ENCODE assay signal across 9 cellular contexts in genomic region chr5:60687927-60688720, GRCh38. TPM values are rescaled to one million over a fixed set of nuclear protein-coding genes. Genes with fewer than 3 reads are reported as not detected.
DNase-seq lines count a peak whose midpoint lies in the region; ATAC-seq, FAIRE-seq and TF ChIP-seq lines count a peak whose summit lies in the region.
"Had no signal": no experiment of that assay in that cellular context is flagged by ENCODE, and none has a peak within 500 bp of the region (broad histone marks: within the 10 kb centered on the region; RNA-seq: fewer than 3 reads in every experiment).

No MANE protein-coding gene starts in this region.

- TF ChIP-seq CTCF in DND-41 (IDR thresholded peaks at IDR 0.05; ENCODE audit: borderline replicate concordance, extremely low read depth, low read length, poor library complexity, severe bottlenecking) (peak; percentile 6), keratinocyte (optimal IDR thresholded peaks at IDR 0.05 in 1 of 3, IDR thresholded peaks at IDR 0.05 in 1 of 3, conservative IDR thresholded peaks at IDR 0.05 in 1 of 3; ENCODE audit: extremely low read depth in 1 of 3, insufficient read depth in 2 of 3, low read length in 3 of 3) (peak; percentile 40 to 51 (median 47)), heart left ventricle (IDR thresholded peaks at IDR 0.05) (no peak)

- no peak for DNase-seq in DND-41
- no peak for DNase-seq in T-helper 17 cell
- DNase-seq in keratinocyte (ENCODE audit: low read depth, low spot score) = no peak
- no peak for DNase-seq in COLO829 (ENCODE audit: low spot score)
- no peak for DNase-seq in activated naive CD4-positive, alpha-beta T cell treated with anti-CD3 and anti-CD28 coated beads, Interleukin-2, amount 10 ng/mL, durations not matched to agents 7 days and 5 days
- no peak for DNase-seq in heart left ventricle

- no peaks in the 10 kb centered on the region for H3K27me3 ChIP-seq in DND-41 (ENCODE audit: insufficient read depth, low read length, poor library complexity)
- no peaks in the 10 kb centered on the region for H3K27me3 ChIP-seq in keratinocyte (ENCODE audit: control insufficient read depth, extremely low read depth, insufficient read depth, low read length)
- H3K27me3 ChIP-seq in heart left ventricle = no peaks in the 10 kb centered on the region

- H3K9me3 Mint-ChIP-seq in activated naive CD4-positive, alpha-beta T cell treated with anti-CD3 and anti-CD28 coated beads, Interleukin-2, amount 10 ng/mL, durations not matched to agents 7 days and 5 days = no peaks in the 10 kb centered on the region
- H3K9me3 Mint-ChIP-seq: T-helper 1 cell treated with Interleukin-12 subunit alpha and Interleukin-12 subunit beta and Interleukin-4 antibody, amounts not matched to agents 30 μg/mL and 1 μg/mL, for 36 hours had no signal

- no peak overlapping the region for H2AFZ ChIP-seq in DND-41 (ENCODE audit: low read depth, low read length)
- H2AFZ ChIP-seq in keratinocyte (ENCODE audit: control insufficient read depth, low read length) = no peak overlapping the region

- no peaks in the 10 kb centered on the region for H3K36me3 Mint-ChIP-seq in T-helper 17 cell (ENCODE audit: low read depth)
- peaks cover 29% of the 10 kb centered on the region for H3K36me3 Mint-ChIP-seq in activated naive CD4-positive, alpha-beta T cell treated with anti-CD3 and anti-CD28 coated beads, Interleukin-2, amount 10 ng/mL, durations not matched to agents 7 days and 5 days

- peaks cover 10% of the 10 kb centered on the region for H3K4me1 Mint-ChIP-seq in T-helper 17 cell
- peaks cover 2% of the 10 kb centered on the region for H3K4me1 Mint-ChIP-seq in activated naive CD4-positive, alpha-beta T cell treated with anti-CD3 and anti-CD28 coated beads, Interleukin-2, amount 10 ng/mL, durations not matched to agents 7 days and 5 days

- H3K36me3 ChIP-seq in DND-41 (ENCODE audit: insufficient read depth, low read length) (peaks cover 33% of the 10 kb centered on the region), keratinocyte (ENCODE audit: control insufficient read depth in 2 of 2, extremely low read depth in 1 of 2, insufficient read depth in 2 of 2, low read length in 2 of 2) (peaks cover 0 to 6% of the 10 kb centered on the region in 2 experiments), heart left ventricle (no peaks in the 10 kb centered on the region)

- peaks cover 96% of the 10 kb centered on the region for H3K79me2 ChIP-seq in DND-41 (ENCODE audit: insufficient read depth, low read length)
- H3K79me2 ChIP-seq in keratinocyte (ENCODE audit: control insufficient read depth, insufficient read depth, low read length) = peaks cover 38% of the 10 kb centered on the region

- H3K4me2 ChIP-seq in DND-41 (ENCODE audit: insufficient read depth, low read length) (no peak overlapping the region), keratinocyte (ENCODE audit: control insufficient read depth, extremely low read depth, insufficient read depth, low read depth, low read length) (no peak overlapping the region)

- H3K27ac Mint-ChIP-seq in T-helper 17 cell = no peak overlapping the region
- no peak overlapping the region for H3K27ac Mint-ChIP-seq in activated naive CD4-positive, alpha-beta T cell treated with anti-CD3 and anti-CD28 coated beads, Interleukin-2, amount 10 ng/mL, durations not matched to agents 7 days and 5 days
- H3K27ac Mint-ChIP-seq: T-helper 1 cell treated with Interleukin-12 subunit alpha and Interleukin-12 subunit beta and Interleukin-4 antibody, amounts not matched to agents 30 μg/mL and 1 μg/mL, for 36 hours had no signal

- H3K27ac ChIP-seq in DND-41 (ENCODE audit: low read length) (no peak overlapping the region), keratinocyte (ENCODE audit: control insufficient read depth, insufficient read depth, low read length) (no peak overlapping the region), heart left ventricle (no peak overlapping the region)

- peak; percentile 36 for FAIRE-seq in keratinocyte (lab: Jason Lieb, UNC)

- H3K4me3 Mint-ChIP-seq in T-helper 17 cell = no peak overlapping the region
- no peak overlapping the region for H3K4me3 Mint-ChIP-seq in activated naive CD4-positive, alpha-beta T cell treated with anti-CD3 and anti-CD28 coated beads, Interleukin-2, amount 10 ng/mL, durations not matched to agents 7 days and 5 days
- H3K4me3 Mint-ChIP-seq: T-helper 1 cell treated with Interleukin-12 subunit alpha and Interleukin-12 subunit beta and Interleukin-4 antibody, amounts not matched to agents 30 μg/mL and 1 μg/mL, for 36 hours had no signal

- H3K9me1 ChIP-seq in keratinocyte (ENCODE audit: control insufficient read depth, extremely low read depth, insufficient read depth, low read length) = peaks cover 5% of the 10 kb centered on the region

- H3K9ac ChIP-seq in DND-41 (ENCODE audit: low read depth, low read length) = no peak overlapping the region
- no peak overlapping the region for H3K9ac ChIP-seq in keratinocyte (ENCODE audit: control insufficient read depth, extremely low read depth, insufficient read depth, low read length)

- H3K4me1 ChIP-seq in DND-41 (ENCODE audit: insufficient read depth, low read length) = no peaks in the 10 kb centered on the region
- H3K4me1 ChIP-seq in keratinocyte (ENCODE audit: control insufficient read depth, extremely low read depth, insufficient read depth, low read length) = no peaks in the 10 kb centered on the region
- no peaks in the 10 kb centered on the region for H3K4me1 ChIP-seq in heart left ventricle

- WGBS in heart left ventricle, 4 donors = 52 to 64% (median 58%) methylated on average over 3 of the region's 3 CpGs

- CTCF ChIA-PET in activated naive CD4-positive, alpha-beta T cell treated with anti-CD3 and anti-CD28 coated beads, Interleukin-2, amount 10 ng/mL, durations not matched to agents 7 days and 5 days (lab: Charles Lee) = interaction anchor here (2.8 kb wide), 1 partner anchor 11 kb away, joined by 16 read pairs; the partner anchor contains the start of gene DEPDC1B

- no peaks in the 10 kb centered on the region for H3K9me3 ChIP-seq in DND-41 (ENCODE audit: insufficient read depth, low read length, severe bottlenecking)
- no peaks in the 10 kb centered on the region for H3K9me3 ChIP-seq in T-helper 17 cell (ENCODE audit: control insufficient read depth, low read length, poor library complexity, severe bottlenecking)
- no peaks in the 10 kb centered on the region for H3K9me3 ChIP-seq in keratinocyte (ENCODE audit: control insufficient read depth, low read depth, low read length)
- no peaks in the 10 kb centered on the region for H3K9me3 ChIP-seq in heart left ventricle

- TF ChIP-seq POLR2A in heart left ventricle (IDR thresholded peaks at IDR 0.05) = no peak

- H4K20me1 ChIP-seq in DND-41 (ENCODE audit: insufficient read depth, low read length) (peaks cover 20% of the 10 kb centered on the region; the same call in 1 of the 2 replicates), keratinocyte (ENCODE audit: control insufficient read depth, extremely low read depth, insufficient read depth, low read length) (no peaks in the 10 kb centered on the region)

- H3K4me3 ChIP-seq in DND-41 (ENCODE audit: low read depth in 1 of 2, low read length in 2 of 2) (no peak overlapping the region), keratinocyte (ENCODE audit: control insufficient read depth in 2 of 3, extremely low read depth in 1 of 3, insufficient read depth in 2 of 3, low read depth in 1 of 3, low read length in 3 of 3) (no peak overlapping the region), heart left ventricle (no peak overlapping the region)

- dilution Hi-C loops in keratinocyte (cut with MboI; ENCODE audit: extremely low pct_ligation_motif_present, low sequenced_read_pairs) = no loop called here

- intact Hi-C loops in heart left ventricle (cut with DNase I) = loop anchor here in 2 of 10 donors (10.0 kb wide), 2 partner anchors 1247 to 1457 kb away; no protein-coding TSS in a partner anchor

- ATAC-seq in DND-41 (ENCODE audit: insufficient read depth, low read depth) = peak; percentile 84
- ATAC-seq in GM19328 (IDR thresholded peaks at IDR 0.05; ENCODE audit: unreplicated experiment) = peak; percentile 93
- ATAC-seq in HG03159 (IDR thresholded peaks at IDR 0.05; ENCODE audit: unreplicated experiment) = peak; percentile 96
- peak; percentile 86 for ATAC-seq in T-helper 17 cell
- no peak for ATAC-seq in heart left ventricle

- no peaks in the 10 kb centered on the region for H3K27me3 Mint-ChIP-seq in T-helper 17 cell
- no peaks in the 10 kb centered on the region for H3K27me3 Mint-ChIP-seq in activated naive CD4-positive, alpha-beta T cell treated with anti-CD3 and anti-CD28 coated beads, Interleukin-2, amount 10 ng/mL, durations not matched to agents 7 days and 5 days

RNA-seq across cellular contexts. Expression of gene DEPDC1B, which starts 11.8 kb away (rescaled TPM):
- total RNA-seq in T-helper 17 cell = 1 to 10 TPM in 1 of 2 donors, under 1 TPM in 1; 0.77 to 1.4 TPM
- polyA plus RNA-seq in keratinocyte = 9.7 to 19.5 TPM (median 12.0 TPM) in 3 replicates
- 1.8 TPM for polyA plus RNA-seq in keratinocyte (2011; ENCODE audit: low read depth)
- polyA plus RNA-seq in keratinocyte (2011; cell fraction: cytosol; rRNA removed) = 4.9 and 9.2 TPM in 2 replicates
- 5.8 and 9.5 TPM in 2 replicates for polyA plus RNA-seq in keratinocyte (2011; cell fraction: nucleus; rRNA removed)
- 3.1 and 6.8 TPM in 2 replicates for polyA plus RNA-seq in keratinocyte (2012; ENCODE audit: low replicate concordance)
- polyA minus RNA-seq in keratinocyte = 7.2 to 15.9 TPM (median 8.9 TPM) in 3 replicates
- 7.7 TPM for polyA minus RNA-seq in keratinocyte (2011; cell fraction: cytosol; rRNA and poly(A)+ RNA removed)
- 8.5 and 11.4 TPM in 2 replicates for polyA minus RNA-seq in keratinocyte (2011; cell fraction: nucleus; rRNA and poly(A)+ RNA removed)
- 1 to 10 TPM in 1 of 9 donors, under 1 TPM in 4, not detected in 4; 0.22 to 3.1 (median 0.36) TPM for total RNA-seq in heart left ventricle
- polyA plus RNA-seq in heart left ventricle = under 1 TPM in 1 of 2 donors, not detected in 1; 0.10 TPM

Comparison
In these comparisons a context has a peak if more than half of its experiments do, and no peak if none do; other contexts are left out.
1. ATAC-seq: peak in DND-41 (single experiment), GM19328 (single experiment), HG03159 (single experiment) and T-helper 17 cell (single experiment); none in heart left ventricle (0 of 4).
2. CTCF ChIP-seq: peak in DND-41 (single experiment) and keratinocyte (3 of 3); none in heart left ventricle (0 of 12).